14 cellular contexts compared by ENCODE assay signal in the genomic region with DNA sequence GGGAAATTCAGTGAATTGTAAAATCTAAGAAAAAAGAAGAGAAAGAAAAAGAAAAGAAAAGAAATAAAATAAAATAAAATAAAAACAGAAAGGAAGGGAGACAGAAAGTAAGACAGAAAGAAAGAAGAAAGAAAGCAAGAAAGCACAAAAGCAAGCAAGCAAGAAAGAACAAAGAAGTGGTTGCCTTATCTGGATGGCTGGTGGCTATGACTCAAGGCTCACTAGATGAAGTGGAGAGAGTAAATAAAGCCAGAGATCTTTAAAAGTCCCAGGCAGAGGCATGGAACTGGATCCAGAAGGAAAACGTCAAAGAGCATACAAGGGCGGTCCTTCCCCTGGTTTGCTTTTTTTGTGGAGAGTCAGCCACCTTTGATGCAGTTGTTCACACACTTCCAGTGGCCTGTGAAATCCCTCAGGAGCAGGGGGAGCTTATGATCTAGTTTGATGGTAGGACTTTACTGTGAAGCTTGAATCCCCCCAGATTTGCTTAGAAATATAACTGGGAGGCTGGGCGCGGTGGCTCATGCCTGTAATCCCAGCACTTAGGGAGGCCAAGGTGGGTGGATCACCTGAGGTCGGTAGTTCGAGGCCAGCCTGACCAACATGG.
DNase-seq lines count a peak whose midpoint lies in the region; FAIRE-seq and TF ChIP-seq lines count a peak whose summit lies in the region.
"Had no signal": no experiment of that assay in that cellular context is flagged by ENCODE, and none has a peak within 500 bp of the region (broad histone marks: within the 10 kb centered on the region; RNA-seq: fewer than 3 reads in every experiment).

No MANE protein-coding gene starts in this region.

- no peaks in the 10 kb centered on the region for H3K79me2 ChIP-seq in osteoblast (ENCODE audit: insufficient read depth, low read length)

- peaks cover 0 to 2% (median 0%) of the 10 kb centered on the region in 3 donors for H3K27me3 Mint-ChIP-seq in CD14-positive monocyte (ENCODE audit: low read depth in 3 of 3)
- H3K27me3 Mint-ChIP-seq: CD4-positive, alpha-beta T cell had no signal

- H3K36me3 ChIP-seq in osteoblast (ENCODE audit: insufficient read depth, low read length), result no peaks in the 10 kb centered on the region
- H3K36me3 ChIP-seq: prostate gland had no signal

- no peak overlapping the region for H3K4me2 ChIP-seq in osteoblast (ENCODE audit: insufficient read depth, low read length)

- no peak overlapping the region for H3K4me3 Mint-ChIP-seq in CD14-positive monocyte
- H3K4me3 Mint-ChIP-seq: CD4-positive, alpha-beta T cell; mesothelial cell of epicardium had no signal

- no peak for TF ChIP-seq CTCF in D721Med (IDR thresholded peaks at IDR 0.05; ENCODE audit: insufficient read depth, missing control alignments)
- no peak for TF ChIP-seq CTCF in epithelial cell of esophagus (IDR thresholded peaks at IDR 0.05; ENCODE audit: insufficient read depth, low read depth, low read length, missing control alignments)
- TF ChIP-seq CTCF in osteoblast (IDR thresholded peaks at IDR 0.05; ENCODE audit: extremely low read depth, low read depth, low read length), result no peak
- no peak for TF ChIP-seq CTCF in CD14-positive monocyte (IDR thresholded peaks at IDR 0.05)

- FAIRE-seq in D721Med (lab: Jason Lieb, UNC), result peak; percentile 72

- H4K20me1 ChIP-seq in osteoblast (ENCODE audit: insufficient read depth, low read length), result no peaks in the 10 kb centered on the region

- DNase-seq in D721Med (ENCODE audit: insufficient read length, low spot score), result no peak
- peak; percentile 29 for DNase-seq in LHCN-M2 (ENCODE audit: low read depth)
- peak; percentile 31 for DNase-seq in epithelial cell of esophagus (ENCODE audit: low read depth)
- DNase-seq in osteoblast (ENCODE audit: insufficient read length, low spot score, missing footprints), result no peak
- DNase-seq in KG1 (lab: John Stamatoyannopoulos, UW), result no peak
- DNase-seq in CD14-positive monocyte (ENCODE audit: low spot score), result no peak
- no peak for DNase-seq in activated CD4-positive, alpha-beta T cell treated with anti-CD3 and anti-CD28 coated beads, Interleukin-2, amount 50 U/mL, for 1 hour
- DNase-seq in SW480 (ENCODE audit: low spot score), result no peak
- DNase-seq: CD4-positive, alpha-beta T cell; effector CD4-positive, alpha-beta T cell; stimulated activated CD4-positive, alpha-beta T cell treated with anti-CD3 and anti-CD28 coated beads, Interleukin-4, amount 100 ng/mL, for 1 hour; stimulated activated naive CD4-positive, alpha-beta T cell treated with Interleukin-2 at 50 U/mL for 16 hours had no signal

- no peaks in the 10 kb centered on the region for H3K36me3 Mint-ChIP-seq in CD14-positive monocyte
- H3K36me3 Mint-ChIP-seq: mesothelial cell of epicardium had no signal

- intact Hi-C loops in CD14-positive monocyte (cut with micrococcal nuclease), result no loop called here

- H3K27ac ChIP-seq in osteoblast (ENCODE audit: low read depth, low read length), result no peak overlapping the region
- H3K27ac ChIP-seq: prostate gland had no signal

- H3K27ac Mint-ChIP-seq in CD14-positive monocyte, result no peak overlapping the region
- H3K27ac Mint-ChIP-seq: CD4-positive, alpha-beta T cell; mesothelial cell of epicardium had no signal

- H3K4me1 ChIP-seq in osteoblast (ENCODE audit: insufficient read depth, low read length), result peaks cover 28% of the 10 kb centered on the region
- H3K4me1 ChIP-seq: prostate gland had no signal

- H3K4me1 Mint-ChIP-seq in CD14-positive monocyte, result no peaks in the 10 kb centered on the region

- no peaks in the 10 kb centered on the region for H3K27me3 ChIP-seq in osteoblast (ENCODE audit: insufficient read depth, low read length)

- H2AFZ ChIP-seq in osteoblast (ENCODE audit: low read length), result peak overlapping the region; percentile 59

- H3K9me3 Mint-ChIP-seq in CD14-positive monocyte, result no peaks in the 10 kb centered on the region
- H3K9me3 Mint-ChIP-seq: CD4-positive, alpha-beta T cell; mesothelial cell of epicardium had no signal

- H3K4me3 ChIP-seq in epithelial cell of esophagus (ENCODE audit: low read length) (no peak overlapping the region), osteoblast (ENCODE audit: insufficient read depth, low read length) (no peak overlapping the region)
- H3K4me3 ChIP-seq: prostate gland had no signal

- no peaks in the 10 kb centered on the region for H3K9me3 ChIP-seq in osteoblast (ENCODE audit: low read depth, low read length)
- H3K9me3 ChIP-seq: prostate gland had no signal

Comparison
In these comparisons a context has a peak if more than half of its experiments do, and no peak if none do; other contexts are left out.
1. DNase-seq: peak in LHCN-M2 (single experiment) and epithelial cell of esophagus (single experiment); none in D721Med (single experiment), osteoblast (single experiment), KG1 (single experiment), CD14-positive monocyte (single experiment), activated CD4-positive, alpha-beta T cell treated with anti-CD3 and anti-CD28 coated beads, Interleukin-2, amount 50 U/mL, for 1 hour (single experiment) and SW480 (single experiment).